8 cellular contexts compared by ENCODE assay signal in genomic region chr1:111690306-111690617, GRCh38. TPM values are rescaled to one million over a fixed set of nuclear protein-coding genes. Genes with fewer than 3 reads are reported as not detected.
DNase-seq lines count a peak whose midpoint lies in the region; ATAC-seq, FAIRE-seq and TF ChIP-seq lines count a peak whose summit lies in the region.

No MANE protein-coding gene starts in this region.

- intact Hi-C loops in Calu3 (cut with micrococcal nuclease; ENCODE audit: unreplicated experiment) = no loop called here

- H3K4me1 Mint-ChIP-seq in memory B cell = peaks cover 29% of the 10 kb centered on the region
- H3K4me1 Mint-ChIP-seq in Calu3 (ENCODE audit: low read depth, unreplicated experiment) = no peaks in the 10 kb centered on the region

- H3K27me3 Mint-ChIP-seq in memory B cell (no peaks in the 10 kb centered on the region), Calu3 (ENCODE audit: unreplicated experiment) (no peaks in the 10 kb centered on the region)

- H3K27ac Mint-ChIP-seq in memory B cell = peak overlapping the region; percentile 72
- no peak overlapping the region for H3K27ac Mint-ChIP-seq in Calu3 (ENCODE audit: unreplicated experiment)

- CTCF ChIA-PET in Calu3 (lab: Charles Lee) = no interaction called here

- peak; percentile 73 for DNase-seq in AG08395 (ENCODE audit: low spot score)
- DNase-seq in HTR-8/SVneo (ENCODE audit: insufficient read length, low spot score) = peak; percentile 12
- peak; percentile 86 to 96 for DNase-seq in cardiac fibroblast (ENCODE audit: low read depth in 2 of 2)
- DNase-seq in memory B cell (ENCODE audit: low spot score in 2 of 2) = no peak
- DNase-seq in activated CD4-positive, alpha-beta T cell treated with anti-CD3 and anti-CD28 coated beads, Interleukin-2, amount 50 U/mL, for 1 hour = no peak
- DNase-seq in Calu3 = no peak

- FAIRE-seq in HTR-8/SVneo (lab: Jason Lieb, UNC) = no peak

- H3K9me3 Mint-ChIP-seq in memory B cell (peaks cover 5% of the 10 kb centered on the region), Calu3 (ENCODE audit: low read depth, unreplicated experiment) (no peaks in the 10 kb centered on the region)

- H3K4me3 ChIP-seq in cardiac fibroblast (replicated peaks in 1 of 2; ENCODE audit: low read depth in 2 of 2, low read length in 2 of 2) = no peak overlapping the region

- H3K4me3 Mint-ChIP-seq in memory B cell = no peak overlapping the region
- no peak overlapping the region for H3K4me3 Mint-ChIP-seq in Calu3 (ENCODE audit: low read depth, unreplicated experiment)

- no TSS peak for BruUV-seq in Calu3 (replicated peaks; lab: Mats Ljungman, UMichigan)

- TF ChIP-seq CTCF in cardiac fibroblast (IDR thresholded peaks at IDR 0.05; ENCODE audit: low read depth, low read length) (no peak), Calu3 (IDR thresholded peaks at IDR 0.05; ENCODE audit: unreplicated experiment) (no peak)

- ATAC-seq in memory B cell (ENCODE audit: low read depth) (no peak), HG02973 (IDR thresholded peaks at IDR 0.05; ENCODE audit: unreplicated experiment) (no peak), GM21390 (IDR thresholded peaks at IDR 0.05; ENCODE audit: unreplicated experiment) (no peak)

- H3K36me3 Mint-ChIP-seq in memory B cell (peaks cover 29% of the 10 kb centered on the region), Calu3 (ENCODE audit: insufficient read depth, unreplicated experiment) (no peaks in the 10 kb centered on the region)

RNA-seq across cellular contexts. Expression of gene INKA2, which starts 48.9 kb away (rescaled TPM):
- total RNA-seq in Calu3 (2022) = 0.07 TPM in 1 of 2 replicates, not detected in the other

Comparison
In these comparisons a context has a peak if more than half of its experiments do, and no peak if none do; other contexts are left out.
1. DNase-seq: peak in AG08395 (single experiment), HTR-8/SVneo (single experiment) and cardiac fibroblast (2 of 2); none in memory B cell (0 of 2), activated CD4-positive, alpha-beta T cell treated with anti-CD3 and anti-CD28 coated beads, Interleukin-2, amount 50 U/mL, for 1 hour (single experiment) and Calu3 (single experiment).